8 cellular contexts compared by ENCODE assay signal in the genomic region with DNA sequence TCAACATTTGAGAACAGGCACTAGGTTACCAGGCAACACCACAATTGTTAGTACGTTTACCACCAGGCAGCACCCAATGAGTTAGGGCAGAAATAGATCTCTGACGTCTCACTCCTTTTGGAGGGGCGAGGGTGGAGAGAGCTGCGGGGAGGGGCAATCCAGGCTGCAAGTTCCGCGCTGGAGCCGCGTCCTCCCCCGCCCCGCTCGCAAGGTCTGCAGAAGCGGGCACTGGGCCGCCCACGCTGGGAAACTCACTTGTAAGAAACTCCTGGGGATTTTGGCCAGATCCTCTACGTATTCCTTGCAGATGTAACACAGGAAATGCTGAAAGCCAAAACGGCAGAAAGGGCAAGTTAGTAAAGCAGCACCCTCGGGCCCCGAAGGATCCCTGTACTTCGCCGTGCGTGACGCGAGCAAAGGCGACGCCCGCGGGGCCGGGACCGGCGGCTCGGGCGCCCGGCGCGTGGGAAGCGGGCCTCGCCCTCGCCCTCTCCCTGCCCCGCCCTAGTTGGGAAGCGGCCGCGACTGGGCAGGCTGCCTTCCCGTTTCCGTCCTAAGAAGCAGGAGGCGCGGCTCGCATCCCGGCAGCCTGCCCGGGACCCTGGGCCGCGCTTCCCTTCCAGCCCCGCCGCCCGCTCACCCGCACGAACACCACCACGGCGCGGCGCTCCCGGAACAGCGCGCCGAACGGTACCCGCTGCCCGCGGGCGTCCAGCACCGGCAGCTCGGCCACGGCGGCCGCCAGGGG. TPM values are rescaled to one million over a fixed set of nuclear protein-coding genes. Genes with fewer than 3 reads are reported as not detected.
DNase-seq lines count a peak whose midpoint lies in the region; ATAC-seq and TF ChIP-seq lines count a peak whose summit lies in the region.

No MANE protein-coding gene starts in this region.

- DNase-seq in GM10248 (ENCODE audit: extremely low spot score) (peak; percentile 56), NCI-H1694 (lab: John Stamatoyannopoulos, UW) (peak; percentile 30), UCSD-AML1 (lab: John Stamatoyannopoulos, UW; ENCODE audit: unreplicated experiment) (peak; percentile 76), sigmoid colon (peak; percentile 92), NCI-H1048 (lab: John Stamatoyannopoulos, UW) (no peak)

- H3K9me3 Mint-ChIP-seq in brain = peaks cover 0 to 3% (median 0%) of the 10 kb centered on the region in 5 experiments

- ATAC-seq in HG02610 (IDR thresholded peaks at IDR 0.05; ENCODE audit: unreplicated experiment) = peak; percentile 40

- TF ChIP-seq CTCF in GM10248 (IDR thresholded peaks at IDR 0.05; ENCODE audit: control extremely low read depth, extremely low read depth, low read depth, missing control alignments) (no peak), brain (conservative IDR thresholded peaks at IDR 0.05) (no peak), sigmoid colon (IDR thresholded peaks at IDR 0.05) (no peak)

- no peak overlapping the region for H3K9ac ChIP-seq in iPS-15b (ENCODE audit: low read depth, low read length)

- H3K36me3 ChIP-seq in iPS-15b (ENCODE audit: control insufficient read depth, insufficient read depth, low read length) (no peaks in the 10 kb centered on the region), sigmoid colon (peaks cover 10 to 34% (median 12%) of the 10 kb centered on the region in 4 donors)

- peak overlapping the region; percentile 24 to 95 (median 92) for H3K27ac Mint-ChIP-seq in brain

- intact Hi-C loops in sigmoid colon (cut with DNase I) = loop anchor here (1.0 to 5.0 kb wide), 6 partner anchors 34 to 307 kb away; partner anchors contain the start of genes HABP4 and ZNF367

- peak overlapping the region; percentile 79 for H3K4me3 ChIP-seq in iPS-15b (ENCODE audit: low read depth, low read length)
- H3K4me3 ChIP-seq in sigmoid colon = peak overlapping the region; percentile 46 to 80 (median 68)

- WGBS in sigmoid colon, 2 donors = 0% methylated on average over 74 of the region's 74 CpGs

- CTCF ChIA-PET in GM10248 (lab: Yijun Ruan, JAX) = interaction anchor here (1.3 to 4.0 kb wide), 2 partner anchors 12 to 213 kb away, joined by 4 to 29 read pairs; no protein-coding TSS in a partner anchor

- TF ChIP-seq POLR2A in sigmoid colon (IDR thresholded peaks at IDR 0.05) = no peak

- POLR2A ChIA-PET in GM10248 (lab: Yijun Ruan, JAX) = no interaction called here

- H3K4me3 Mint-ChIP-seq in brain = peak overlapping the region; percentile 84 to 90 (median 88)

- H3K4me1 ChIP-seq in iPS-15b (ENCODE audit: control insufficient read depth, insufficient read depth, low read length) (no peaks in the 10 kb centered on the region), sigmoid colon (peaks cover 0 to 16% (median 8%) of the 10 kb centered on the region in 4 donors)

- no peaks in the 10 kb centered on the region for H3K36me3 Mint-ChIP-seq in brain

- H3K27me3 ChIP-seq in iPS-15b (ENCODE audit: control insufficient read depth, insufficient read depth, low read length) = peaks cover 7% of the 10 kb centered on the region
- no peaks in the 10 kb centered on the region for H3K27me3 ChIP-seq in sigmoid colon

- H3K27me3 Mint-ChIP-seq in brain = peaks cover 24% of the 10 kb centered on the region

- no peaks in the 10 kb centered on the region for H3K9me3 ChIP-seq in iPS-15b (ENCODE audit: control insufficient read depth, insufficient read depth, low read length)
- H3K9me3 ChIP-seq in sigmoid colon = no peaks in the 10 kb centered on the region

- peak overlapping the region; percentile 98 to 99 (median 98) for H3K27ac ChIP-seq in sigmoid colon

- peaks cover 23% of the 10 kb centered on the region for H3K4me1 Mint-ChIP-seq in brain

- TF ChIP-seq EP300 in sigmoid colon (IDR thresholded peaks at IDR 0.05) = peak in 2 of 4 donors; percentile 9 to 44

RNA-seq across cellular contexts. Expression of gene PRXL2C, which starts 0.5 kb away (rescaled TPM):
- polyA plus RNA-seq in brain (ENCODE audit: insufficient read depth, low read depth, low replicate concordance) (3.9 TPM), sigmoid colon (1 to 10 TPM; 2.5 to 3.8 (median 3.0) TPM)
- total RNA-seq in sigmoid colon = 10 to 100 TPM; 14.0 to 18.3 (median 15.8) TPM

RNA-seq across cellular contexts. Expression of gene CDC14B, which starts 35.0 kb away (rescaled TPM):
- polyA plus RNA-seq in brain (ENCODE audit: insufficient read depth, low read depth, low replicate concordance) (5.7 TPM), sigmoid colon (10 to 100 TPM in 1 of 3 donors, 1 to 10 TPM in 2; 5.6 to 10.6 (median 8.4) TPM)
- 10 to 100 TPM; 12.5 to 35.7 (median 17.6) TPM for total RNA-seq in sigmoid colon
